9 cellular contexts compared by ENCODE assay signal in genomic region chr2:65367517-65367916, GRCh38.
DNase-seq lines count a peak whose midpoint lies in the region; ATAC-seq, FAIRE-seq and TF ChIP-seq lines count a peak whose summit lies in the region.
"Had no signal": no experiment of that assay in that cellular context is flagged by ENCODE, and none has a peak within 500 bp of the region (broad histone marks: within the 10 kb centered on the region; RNA-seq: fewer than 3 reads in every experiment).

No MANE protein-coding gene starts in this region.

- no peak overlapping the region for H3K4me3 ChIP-seq in astrocyte (ENCODE audit: insufficient read depth, low read depth, low read length)

- no peak overlapping the region for H3K4me3 Mint-ChIP-seq in astrocyte (ENCODE audit: unreplicated experiment)
- H3K4me3 Mint-ChIP-seq: activated CD8-positive, alpha-beta T cell treated with anti-CD3 and anti-CD28 coated beads, Interleukin-2, amount 10 ng/mL, durations not matched to agents 7 days and 5 days had no signal

- H4K20me1 ChIP-seq in astrocyte (ENCODE audit: insufficient read depth, low read length), result peaks cover 20% of the 10 kb centered on the region

- H3K27ac Mint-ChIP-seq in astrocyte (ENCODE audit: unreplicated experiment), result peak overlapping the region; percentile 60
- H3K27ac Mint-ChIP-seq: activated CD8-positive, alpha-beta T cell treated with anti-CD3 and anti-CD28 coated beads, Interleukin-2, amount 10 ng/mL, durations not matched to agents 7 days and 5 days had no signal

- peaks cover 83% of the 10 kb centered on the region for H3K4me1 Mint-ChIP-seq in astrocyte (ENCODE audit: low read depth, unreplicated experiment)

- ATAC-seq in left lobe of liver (peak; percentile 29), GM18519 (IDR thresholded peaks at IDR 0.05; ENCODE audit: low FRiP score, unreplicated experiment) (no peak), GM21423 (IDR thresholded peaks at IDR 0.05; ENCODE audit: unreplicated experiment) (no peak)
- ATAC-seq in stimulated activated naive CD8-positive, alpha-beta T cell treated with anti-CD3 and anti-CD28 coated beads, Interleukin-15, Interleukin-2, amounts not matched to agents 100 U/mL and 50 U/mL, for 24 hours, result no peak
- ATAC-seq: activated CD8-positive, alpha-beta T cell treated with anti-CD3 and anti-CD28 coated beads, Interleukin-2, amount 10 ng/mL, durations not matched to agents 7 days and 5 days had no signal

- H3K9ac ChIP-seq in astrocyte (ENCODE audit: low read length), result peak overlapping the region; percentile 42

- no peaks in the 10 kb centered on the region for H3K36me3 Mint-ChIP-seq in astrocyte (ENCODE audit: low read depth, unreplicated experiment)

- FAIRE-seq in HTR-8/SVneo (lab: Jason Lieb, UNC) (peak; percentile 76), astrocyte (lab: Jason Lieb, UNC) (peak; percentile 72)

- no peaks in the 10 kb centered on the region for H3K27me3 ChIP-seq in astrocyte (ENCODE audit: insufficient read depth, low read length)

- peak overlapping the region; percentile 93 for H3K27ac ChIP-seq in astrocyte (ENCODE audit: low read depth, low read length)

- TF ChIP-seq CTCF in AG09319 (IDR thresholded peaks at IDR 0.05; ENCODE audit: low read depth, low read length) (no peak), astrocyte (IDR thresholded peaks at IDR 0.05; ENCODE audit: insufficient read depth, low read depth, low read length) (no peak)

- no peaks in the 10 kb centered on the region for H3K36me3 ChIP-seq in astrocyte (ENCODE audit: insufficient read depth, low read length)

- H3K27me3 Mint-ChIP-seq in astrocyte (ENCODE audit: low read depth, unreplicated experiment), result no peaks in the 10 kb centered on the region

- peak overlapping the region; percentile 57 for H3K4me2 ChIP-seq in astrocyte (ENCODE audit: low read length)

- no peaks in the 10 kb centered on the region for H3K9me3 Mint-ChIP-seq in astrocyte (ENCODE audit: unreplicated experiment)

- H3K79me2 ChIP-seq in astrocyte (ENCODE audit: insufficient read depth, low read length), result peaks cover 83% of the 10 kb centered on the region

- DNase-seq in AG09319 (ENCODE audit: extremely low read depth, low read depth) (peak; percentile 90), HTR-8/SVneo (ENCODE audit: insufficient read length, low spot score) (peak; percentile 61), astrocyte (ENCODE audit: low read depth) (peak; percentile 93), left lobe of liver (ENCODE audit: low spot score) (no peak), NCI-H446 (lab: John Stamatoyannopoulos, UW) (no peak)
- no peak for DNase-seq in stimulated activated naive CD8-positive, alpha-beta T cell treated with anti-CD3 and anti-CD28 coated beads, Interleukin-15, Interleukin-2, amounts not matched to agents 100 U/mL and 50 U/mL, for 24 hours
- DNase-seq: activated CD8-positive, alpha-beta T cell treated with anti-CD3 and anti-CD28 coated beads, Interleukin-2, amount 10 ng/mL, durations not matched to agents 7 days and 5 days had no signal

- no peak overlapping the region for H2AFZ ChIP-seq in astrocyte (ENCODE audit: low read depth, low read length)

- no peaks in the 10 kb centered on the region for H3K9me3 ChIP-seq in astrocyte (ENCODE audit: insufficient read depth, low read depth, low read length)

- H3K4me1 ChIP-seq in astrocyte (ENCODE audit: insufficient read depth, low read length), result peaks cover 45% of the 10 kb centered on the region

Comparison
In these comparisons a context has a peak if more than half of its experiments do, and no peak if none do; other contexts are left out.
1. DNase-seq: peak in AG09319 (single experiment), HTR-8/SVneo (single experiment) and astrocyte (single experiment); none in left lobe of liver (single experiment), stimulated activated naive CD8-positive, alpha-beta T cell treated with anti-CD3 and anti-CD28 coated beads, Interleukin-15, Interleukin-2, amounts not matched to agents 100 U/mL and 50 U/mL, for 24 hours (single experiment) and NCI-H446 (0 of 2).